2 cellular contexts compared by ENCODE assay signal in genomic region chr16:66871363-66871762, GRCh38.
TF ChIP-seq lines count a peak whose summit lies in the region.

No MANE protein-coding gene starts in this region.

TF ChIP-seq in HEK293, 187 proteins besides CTCF, POLR2A, EP300 and RAD21:
- peak; percentile 55 for TF ChIP-seq ZNF121 (tag by site-specific recombination; IDR thresholded peaks at IDR 0.05)

TF ChIP-seq in HepG2, 621 proteins besides CTCF, POLR2A, EP300 and RAD21:
- peak; percentile 75 for TF ChIP-seq ZNF770 (CRISPR knock-in tag; IDR thresholded peaks at IDR 0.05)
- peak; percentile 82 for TF ChIP-seq ZNF121 (CRISPR knock-in tag; IDR thresholded peaks at IDR 0.05)
